Comparison of ENCODE assay signal across 8 cellular contexts in the genomic region with DNA sequence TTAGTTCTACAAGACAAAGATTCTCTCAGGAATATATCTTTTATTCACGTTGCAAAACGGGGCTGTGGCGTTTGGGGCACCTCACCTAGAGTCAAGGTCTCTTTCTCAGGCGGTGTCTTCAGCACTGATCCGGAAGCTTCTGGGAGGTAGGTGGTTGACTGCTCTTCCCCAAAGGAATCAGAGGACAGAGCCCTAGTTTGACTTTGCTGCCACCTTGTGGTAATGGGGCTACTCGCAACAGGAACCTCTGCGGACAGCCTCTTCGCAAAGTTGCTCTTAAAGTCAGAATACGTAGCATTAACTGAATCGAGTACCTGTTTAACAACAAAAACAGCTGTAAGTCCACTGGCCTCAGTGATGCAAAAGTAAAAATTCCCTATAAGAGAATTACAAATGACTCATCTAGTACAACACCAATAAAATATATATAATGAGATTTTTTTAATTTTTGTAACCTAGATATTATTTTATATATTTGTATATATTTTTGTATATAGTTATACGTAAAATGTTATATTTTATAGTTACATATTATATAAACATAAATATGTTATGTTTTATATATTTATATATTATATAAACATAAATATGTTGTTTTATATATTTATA. TPM values are rescaled to one million over a fixed set of nuclear protein-coding genes. Genes with fewer than 3 reads are reported as not detected.
DNase-seq lines count a peak whose midpoint lies in the region; ATAC-seq and TF ChIP-seq lines count a peak whose summit lies in the region.

No MANE protein-coding gene starts in this region.

- DNase-seq in Caki2 (ENCODE audit: low read depth) (peak; percentile 60), LHCN-M2 (ENCODE audit: low read depth) (peak; percentile 77), OCI-M2 (lab: John Stamatoyannopoulos, UW; ENCODE audit: unreplicated experiment) (peak; percentile 57), activated T-cell treated with anti-CD3 and anti-CD28 coated beads for 1 hour (ENCODE audit: low read depth) (peak; percentile 70), esophagus squamous epithelium (lab: John Stamatoyannopoulos, UW) (no peak), natural killer cell (peak; percentile 67)
- DNase-seq in stimulated activated effector memory CD8-positive, alpha-beta T cell treated with anti-CD3 and anti-CD28 coated beads, Interleukin-12 subunit alpha, Interleukin-12 subunit beta, amount 100 ng/mL, for 72 hours (ENCODE audit: low spot score in 2 of 2): peak; percentile 78 to 90

- H3K36me3 Mint-ChIP-seq in natural killer cell: no peaks in the 10 kb centered on the region
- H3K36me3 Mint-ChIP-seq in stimulated activated effector memory CD8-positive, alpha-beta T cell treated with anti-CD3 and anti-CD28 coated beads, Interleukin-12 subunit alpha, Interleukin-12 subunit beta, amount 100 ng/mL, for 72 hours: no peaks in the 10 kb centered on the region

- no peak overlapping the region for H3K27ac ChIP-seq in esophagus squamous epithelium

- no peaks in the 10 kb centered on the region for H3K9me3 Mint-ChIP-seq in natural killer cell
- H3K9me3 Mint-ChIP-seq in stimulated activated effector memory CD8-positive, alpha-beta T cell treated with anti-CD3 and anti-CD28 coated beads, Interleukin-12 subunit alpha, Interleukin-12 subunit beta, amount 100 ng/mL, for 72 hours: no peaks in the 10 kb centered on the region

- peak overlapping the region; percentile 35 for H3K4me3 Mint-ChIP-seq in natural killer cell
- H3K4me3 Mint-ChIP-seq in stimulated activated effector memory CD8-positive, alpha-beta T cell treated with anti-CD3 and anti-CD28 coated beads, Interleukin-12 subunit alpha, Interleukin-12 subunit beta, amount 100 ng/mL, for 72 hours: peak overlapping the region; percentile 52

- H3K4me1 ChIP-seq in esophagus squamous epithelium: peaks cover 0 to 19% (median 2%) of the 10 kb centered on the region in 3 donors

- peaks cover 0 to 57% (median 2%) of the 10 kb centered on the region in 4 donors for H3K27me3 ChIP-seq in esophagus squamous epithelium

- H3K4me3 ChIP-seq in esophagus squamous epithelium: no peak overlapping the region

- H3K27ac Mint-ChIP-seq in natural killer cell: no peak overlapping the region
- no peak overlapping the region for H3K27ac Mint-ChIP-seq in stimulated activated effector memory CD8-positive, alpha-beta T cell treated with anti-CD3 and anti-CD28 coated beads, Interleukin-12 subunit alpha, Interleukin-12 subunit beta, amount 100 ng/mL, for 72 hours

- TF ChIP-seq CTCF in esophagus squamous epithelium (IDR thresholded peaks at IDR 0.05) (peak; percentile 78 to 92 (median 87)), natural killer cell (IDR thresholded peaks at IDR 0.05) (peak; percentile 97)

- H3K36me3 ChIP-seq in esophagus squamous epithelium: no peaks in the 10 kb centered on the region

- H3K9me3 ChIP-seq in esophagus squamous epithelium: no peaks in the 10 kb centered on the region

- in situ Hi-C loops in Caki2 (cut with HindIII; ENCODE audit: low pct_unique_long_range_greater_than_20kb, low sequenced_read_pairs): no loop called here

- H3K4me1 Mint-ChIP-seq in natural killer cell: peaks cover 14 to 15% of the 10 kb centered on the region in 2 donors
- H3K4me1 Mint-ChIP-seq in stimulated activated effector memory CD8-positive, alpha-beta T cell treated with anti-CD3 and anti-CD28 coated beads, Interleukin-12 subunit alpha, Interleukin-12 subunit beta, amount 100 ng/mL, for 72 hours: peaks cover 23% of the 10 kb centered on the region

- intact Hi-C loops in esophagus squamous epithelium (cut with DNase I): loop anchor here (10.0 kb wide), 1 partner anchor 632 kb away; a partner anchor contains a TSS
- intact Hi-C loops in natural killer cell (cut with micrococcal nuclease): loop anchor here (1.0 to 5.0 kb wide), 3 partner anchors 44 to 240 kb away; a partner anchor contains a TSS

- H3K27me3 Mint-ChIP-seq in natural killer cell (ENCODE audit: low read depth in 2 of 2): peaks cover 0 to 4% of the 10 kb centered on the region in 2 donors

- ATAC-seq in GM21576 (IDR thresholded peaks at IDR 0.05; ENCODE audit: unreplicated experiment): peak; percentile 73
- ATAC-seq in natural killer cell: peak; percentile 86 to 99 (median 98)
- peak; percentile 86 for ATAC-seq in stimulated activated effector memory CD8-positive, alpha-beta T cell treated with anti-CD3 and anti-CD28 coated beads, Interleukin-12 subunit alpha, Interleukin-12 subunit beta, amount 100 ng/mL, for 72 hours

- TF ChIP-seq POLR2A in esophagus squamous epithelium (IDR thresholded peaks at IDR 0.05): no peak

- 6 to 12% methylated on average over 6 to 11 of the region's 11 CpGs for WGBS in esophagus squamous epithelium, 2 donors

RNA-seq across cellular contexts. Expression of a gene that starts 13.3 kb away (rescaled TPM):
- 29.6 and 49.3 TPM in 2 replicates for total RNA-seq in Caki2 (2014; rRNA removed; shearing (Covaris generic); ENCODE audit: low replicate concordance)
- total RNA-seq in LHCN-M2 (2014; rRNA removed): 129 and 135 TPM in 2 replicates
- polyA plus RNA-seq in LHCN-M2 (2012): 64.7 TPM
- total RNA-seq in esophagus squamous epithelium: 1 to 10 TPM in 3 of 4 donors, under 1 TPM in 1; 0.45 to 8.7 (median 7.3) TPM
- not detected for total RNA-seq in natural killer cell

RNA-seq across cellular contexts. Expression of a gene that starts 26.3 kb away (rescaled TPM):
- total RNA-seq in Caki2 (2014; rRNA removed; shearing (Covaris generic); ENCODE audit: low replicate concordance): not detected in 2 replicates
- total RNA-seq in LHCN-M2 (2014; rRNA removed) (not detected in 2 replicates), esophagus squamous epithelium (not detected), natural killer cell (not detected)
- polyA plus RNA-seq in LHCN-M2 (2012): not detected

RNA-seq across cellular contexts. Expression of a gene that starts 44.2 kb away (rescaled TPM):
- not detected in 2 replicates for total RNA-seq in Caki2 (2014; rRNA removed; shearing (Covaris generic); ENCODE audit: low replicate concordance)
- not detected in 2 replicates for total RNA-seq in LHCN-M2 (2014; rRNA removed)
- not detected for polyA plus RNA-seq in LHCN-M2 (2012)
- total RNA-seq in esophagus squamous epithelium: 1 to 10 TPM; 2.0 to 6.7 (median 3.0) TPM
- 100 to 1,000 TPM; 530 to 621 (median 590) TPM for total RNA-seq in natural killer cell

Comparison
In these comparisons a context has a peak if more than half of its experiments do, and no peak if none do; other contexts are left out.
1. RNA of a gene that starts 44.2 kb away (total RNA-seq): 530 to 621 TPM in natural killer cell; 2.0 to 6.7 TPM in esophagus squamous epithelium, not detected in Caki2 and not detected in LHCN-M2; every median in the first group is over 10 times any median in the second.
2. Peak in every context shown above with its lines, with median percentiles within 50 percentile points of each other: ATAC-seq.